In the genomic region with DNA sequence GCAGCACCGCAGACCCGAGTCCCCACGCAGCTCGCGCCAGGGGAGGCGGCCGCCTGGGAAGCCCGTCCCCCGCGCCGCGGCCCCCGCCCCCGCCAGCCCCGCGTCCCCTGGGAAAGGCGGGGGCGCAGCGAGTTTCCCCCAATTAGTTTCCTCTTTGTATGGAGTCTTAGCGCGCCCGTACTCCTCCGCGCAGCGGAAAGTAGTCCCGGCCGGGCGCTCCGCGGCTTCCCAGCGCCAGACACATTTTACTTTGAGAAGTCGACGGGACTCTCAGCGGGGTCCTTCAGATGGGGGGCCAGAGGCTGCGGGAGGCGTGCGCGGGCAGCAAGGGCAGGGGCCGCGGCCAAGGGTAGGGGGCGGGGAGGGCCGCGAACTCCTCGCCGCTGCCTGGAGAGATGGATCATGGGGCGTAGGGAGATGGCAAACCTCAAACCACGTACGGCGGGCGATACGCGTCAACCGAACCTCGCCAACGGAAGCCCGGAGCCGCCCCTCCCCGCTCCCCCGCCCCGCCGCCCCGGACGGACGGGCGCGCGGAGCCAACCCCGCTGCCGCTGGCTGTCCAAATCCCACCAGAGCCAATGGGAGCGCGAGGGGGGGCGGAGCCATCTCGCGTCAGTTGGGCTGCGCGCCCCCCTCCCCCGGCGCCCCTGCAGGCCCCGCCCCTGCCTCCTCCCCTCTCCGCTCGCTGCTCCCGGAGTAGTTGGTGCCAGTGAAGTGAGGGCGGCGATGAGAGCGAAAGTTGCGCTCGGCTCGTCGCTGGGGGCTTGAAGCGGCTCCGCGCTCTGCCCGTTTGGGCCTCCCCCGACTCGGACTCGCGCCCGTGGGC, we compare ENCODE assay signal across 1 cellular context.
TF ChIP-seq lines count a peak whose summit lies in the region.

Gene RCOR1 (plus strand): TSS at position 706 of the 829 bp plus-strand sequence. CDS start 238 bp downstream, outside the sequence.

TF ChIP-seq in HepG2, 621 proteins besides CTCF, POLR2A, EP300 and RAD21 (continued from another document and continues in another):
- TF ChIP-seq MNT (IDR thresholded peaks at IDR 0.05) (no peak), RBFOX2 (IDR thresholded peaks at IDR 0.05; ENCODE audit: low read depth, low read length) (peak; percentile 79), ZFP36 (IDR thresholded peaks at IDR 0.05; ENCODE audit: borderline replicate concordance, low read depth, low read length, partially characterized antibody) (no peak), TOE1 (CRISPR knock-in tag; IDR thresholded peaks at IDR 0.05) (no peak), PHF8 (CRISPR knock-in tag; IDR thresholded peaks at IDR 0.05) (peak; percentile 82), TGIF2 (CRISPR knock-in tag; IDR thresholded peaks at IDR 0.05) (peak; percentile 30), HMG20B (CRISPR knock-in tag; conservative IDR thresholded peaks at IDR 0.05) (peak; percentile 44; the same call in 1 of the 2 replicates), SNAPC4 (CRISPR knock-in tag; IDR thresholded peaks at IDR 0.05) (no peak), DMAP1 (CRISPR knock-in tag; IDR thresholded peaks at IDR 0.05) (peak; percentile 55; the same call in 1 of the 2 replicates), REPIN1 (CRISPR knock-in tag; IDR thresholded peaks at IDR 0.05; ENCODE audit: borderline replicate concordance, low read depth) (0 out of 2 replicates have a peak, but pooled peaks have one; percentile 49), ZBTB8A (CRISPR knock-in tag; IDR thresholded peaks at IDR 0.05; ENCODE audit: borderline replicate concordance, low read depth) (no peak), HIVEP1 (CRISPR knock-in tag; IDR thresholded peaks at IDR 0.05) (no peak), ZNF264 (CRISPR knock-in tag; IDR thresholded peaks at IDR 0.05) (0 out of 2 replicates have a peak, but pooled peaks have one; percentile 37), KDM4B (CRISPR knock-in tag; IDR thresholded peaks at IDR 0.05) (0 out of 2 replicates have a peak, but pooled peaks have one; percentile 52), ZNF563 (CRISPR knock-in tag; IDR thresholded peaks at IDR 0.05) (peak; percentile 53; the same call in 1 of the 2 replicates), KMT2B (CRISPR knock-in tag; IDR thresholded peaks at IDR 0.05) (0 out of 2 replicates have a peak, but pooled peaks have one; percentile 28), CBFB (CRISPR knock-in tag; IDR thresholded peaks at IDR 0.05) (0 out of 2 replicates have a peak, but pooled peaks have one; percentile 32), NFIB (CRISPR knock-in tag; IDR thresholded peaks at IDR 0.05; ENCODE audit: borderline replicate concordance) (no peak), ZNF577 (CRISPR knock-in tag; IDR thresholded peaks at IDR 0.05; ENCODE audit: borderline replicate concordance, low read depth) (no peak), TEAD3 (CRISPR knock-in tag; optimal IDR thresholded peaks at IDR 0.05; ENCODE audit: borderline replicate concordance) (peak; percentile 7), HOXA7 (CRISPR knock-in tag; IDR thresholded peaks at IDR 0.05) (no peak), MED1 (CRISPR knock-in tag; IDR thresholded peaks at IDR 0.05) (peak; percentile 48; the same call in 1 of the 2 replicates), SSRP1 (CRISPR knock-in tag; IDR thresholded peaks at IDR 0.05) (no peak), ZMYM4 (CRISPR knock-in tag; IDR thresholded peaks at IDR 0.05) (peak; percentile 39; the same call in 1 of the 2 replicates), GABPA (IDR thresholded peaks at IDR 0.05; ENCODE audit: low read depth, low read length) (peak; percentile 51), GABPA (CRISPR knock-in tag; IDR thresholded peaks at IDR 0.05; ENCODE audit: low read depth) (no peak), DPF2 (CRISPR knock-in tag; IDR thresholded peaks at IDR 0.05; ENCODE audit: borderline replicate concordance, low read depth) (no peak), SAP130 (CRISPR knock-in tag; IDR thresholded peaks at IDR 0.05; ENCODE audit: low read depth) (peak; percentile 60), CC2D1A (CRISPR knock-in tag; IDR thresholded peaks at IDR 0.05) (no peak), SP2 (CRISPR knock-in tag; IDR thresholded peaks at IDR 0.05) (peak; percentile 84), ZMAT3 (CRISPR knock-in tag; conservative IDR thresholded peaks at IDR 0.05) (peak; percentile 80; the same call in 1 of the 2 replicates), ZFX (CRISPR knock-in tag; IDR thresholded peaks at IDR 0.05; ENCODE audit: low read depth) (peak; percentile 61), SP5 (CRISPR knock-in tag; IDR thresholded peaks at IDR 0.05; ENCODE audit: borderline replicate concordance, low read depth) (peak; percentile 15; the same call in 1 of the 2 replicates), ZBTB20 (CRISPR knock-in tag; IDR thresholded peaks at IDR 0.05; ENCODE audit: borderline replicate concordance, low read depth) (no peak), RFXANK (CRISPR knock-in tag; IDR thresholded peaks at IDR 0.05) (no peak), GTF3A (CRISPR knock-in tag; conservative IDR thresholded peaks at IDR 0.05) (0 out of 2 replicates have a peak, but pooled peaks have one; percentile 37), KDM2A (CRISPR knock-in tag; IDR thresholded peaks at IDR 0.05; ENCODE audit: borderline replicate concordance, low read depth) (peak; percentile 75; the same call in 1 of the 2 replicates), HNF1B (CRISPR knock-in tag; IDR thresholded peaks at IDR 0.05) (0 out of 2 replicates have a peak, but pooled peaks have one; percentile 61), MTA1 (CRISPR knock-in tag; IDR thresholded peaks at IDR 0.05; ENCODE audit: borderline replicate concordance) (peak; percentile 65; the same call in 1 of the 2 replicates), ZZZ3 (CRISPR knock-in tag; IDR thresholded peaks at IDR 0.05; ENCODE audit: borderline replicate concordance) (no peak)
- TF ChIP-seq, protein P1, sequence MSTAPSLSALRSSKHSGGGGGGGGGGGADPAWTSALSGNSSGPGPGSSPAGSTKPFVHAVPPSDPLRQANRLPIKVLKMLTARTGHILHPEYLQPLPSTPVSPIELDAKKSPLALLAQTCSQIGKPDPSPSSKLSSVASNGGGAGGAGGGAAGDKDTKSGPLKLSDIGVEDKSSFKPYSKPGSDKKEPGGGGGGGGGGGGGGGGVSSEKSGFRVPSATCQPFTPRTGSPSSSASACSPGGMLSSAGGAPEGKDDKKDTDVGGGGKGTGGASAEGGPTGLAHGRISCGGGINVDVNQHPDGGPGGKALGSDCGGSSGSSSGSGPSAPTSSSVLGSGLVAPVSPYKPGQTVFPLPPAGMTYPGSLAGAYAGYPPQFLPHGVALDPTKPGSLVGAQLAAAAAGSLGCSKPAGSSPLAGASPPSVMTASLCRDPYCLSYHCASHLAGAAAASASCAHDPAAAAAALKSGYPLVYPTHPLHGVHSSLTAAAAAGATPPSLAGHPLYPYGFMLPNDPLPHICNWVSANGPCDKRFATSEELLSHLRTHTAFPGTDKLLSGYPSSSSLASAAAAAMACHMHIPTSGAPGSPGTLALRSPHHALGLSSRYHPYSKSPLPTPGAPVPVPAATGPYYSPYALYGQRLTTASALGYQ (CRISPR knock-in tag; IDR thresholded peaks at IDR 0.05), result 0 out of 2 replicates have a peak, but pooled peaks have one; percentile 37
- TF ChIP-seq, protein P2, sequence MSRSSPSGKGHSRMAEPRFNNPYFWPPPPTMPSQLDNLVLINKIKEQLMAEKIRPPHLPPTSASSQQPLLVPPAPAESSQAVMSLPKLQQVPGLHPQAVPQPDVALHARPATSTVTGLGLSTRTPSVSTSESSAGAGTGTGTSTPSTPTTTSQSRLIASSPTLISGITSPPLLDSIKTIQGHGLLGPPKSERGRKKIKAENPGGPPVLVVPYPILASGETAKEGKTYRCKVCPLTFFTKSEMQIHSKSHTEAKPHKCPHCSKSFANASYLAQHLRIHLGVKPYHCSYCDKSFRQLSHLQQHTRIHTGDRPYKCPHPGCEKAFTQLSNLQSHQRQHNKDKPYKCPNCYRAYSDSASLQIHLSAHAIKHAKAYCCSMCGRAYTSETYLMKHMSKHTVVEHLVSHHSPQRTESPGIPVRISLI (CRISPR knock-in tag; IDR thresholded peaks at IDR 0.05; ENCODE audit: borderline replicate concordance), result no peak
- TF ChIP-seq, protein P3, sequence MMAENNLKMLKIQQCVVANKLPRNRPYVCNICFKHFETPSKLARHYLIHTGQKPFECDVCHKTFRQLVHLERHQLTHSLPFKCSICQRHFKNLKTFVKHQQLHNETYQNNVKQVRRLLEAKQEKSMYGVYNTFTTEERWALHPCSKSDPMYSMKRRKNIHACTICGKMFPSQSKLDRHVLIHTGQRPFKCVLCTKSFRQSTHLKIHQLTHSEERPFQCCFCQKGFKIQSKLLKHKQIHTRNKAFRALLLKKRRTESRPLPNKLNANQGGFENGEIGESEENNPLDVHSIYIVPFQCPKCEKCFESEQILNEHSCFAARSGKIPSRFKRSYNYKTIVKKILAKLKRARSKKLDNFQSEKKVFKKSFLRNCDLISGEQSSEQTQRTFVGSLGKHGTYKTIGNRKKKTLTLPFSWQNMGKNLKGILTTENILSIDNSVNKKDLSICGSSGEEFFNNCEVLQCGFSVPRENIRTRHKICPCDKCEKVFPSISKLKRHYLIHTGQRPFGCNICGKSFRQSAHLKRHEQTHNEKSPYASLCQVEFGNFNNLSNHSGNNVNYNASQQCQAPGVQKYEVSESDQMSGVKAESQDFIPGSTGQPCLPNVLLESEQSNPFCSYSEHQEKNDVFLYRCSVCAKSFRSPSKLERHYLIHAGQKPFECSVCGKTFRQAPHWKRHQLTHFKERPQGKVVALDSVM (CRISPR knock-in tag; IDR thresholded peaks at IDR 0.05), result peak; percentile 53
- TF ChIP-seq, protein P4, sequence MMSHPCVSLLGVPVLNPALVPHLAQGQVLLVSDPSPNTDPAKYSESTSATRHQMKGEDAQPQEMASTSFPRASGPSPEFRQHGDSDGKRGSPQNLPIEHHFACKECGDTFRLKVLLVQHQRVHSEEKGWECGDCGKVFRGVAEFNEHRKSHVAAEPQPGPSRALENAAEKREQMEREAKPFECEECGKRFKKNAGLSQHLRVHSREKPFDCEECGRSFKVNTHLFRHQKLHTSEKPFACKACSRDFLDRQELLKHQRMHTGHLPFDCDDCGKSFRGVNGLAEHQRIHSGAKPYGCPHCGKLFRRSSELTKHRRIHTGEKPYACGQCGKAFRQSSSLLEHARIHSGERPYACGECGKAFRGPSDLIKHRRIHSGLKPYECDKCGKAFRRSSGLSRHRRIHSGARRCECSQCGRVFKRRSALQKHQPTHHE (CRISPR knock-in tag; IDR thresholded peaks at IDR 0.05; ENCODE audit: borderline replicate concordance), result peak; percentile 59
